ENCODE assay signal across 28 cellular contexts in the genomic region with DNA sequence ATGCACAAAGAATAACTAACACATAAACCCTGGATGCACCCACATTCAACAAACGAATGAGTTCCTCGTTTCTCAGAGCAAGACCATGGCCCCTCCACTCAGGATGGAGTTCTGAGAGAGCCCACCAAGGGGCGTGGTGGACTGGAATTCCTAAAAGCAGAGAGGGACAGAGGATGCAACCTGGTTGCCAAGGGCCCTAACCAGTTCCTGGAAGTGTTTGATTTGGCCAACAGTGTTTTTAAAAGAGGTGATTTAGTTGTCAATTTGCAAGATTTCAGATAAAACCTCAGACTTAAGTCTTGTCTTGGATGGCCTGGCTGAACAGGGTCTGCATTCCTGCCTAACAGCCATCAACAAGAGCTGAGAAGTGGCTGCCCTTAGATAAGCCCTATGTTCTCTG. TPM values are rescaled to one million over a fixed set of nuclear protein-coding genes. Genes with fewer than 3 reads are reported as not detected.
"Had no signal": no experiment of that assay in that cellular context is flagged by ENCODE, and none has a peak within 500 bp of the region (broad histone marks: within the 10 kb centered on the region; RNA-seq: fewer than 3 reads in every experiment).

No MANE protein-coding gene starts in this region.

- H3K27ac Mint-ChIP-seq: activated CD4-positive, alpha-beta T cell treated with anti-CD3 and anti-CD28 coated beads for 36 hours; activated naive CD8-positive, alpha-beta T cell; activated T-cell treated with anti-CD3 and anti-CD28 coated beads, Interleukin-2, amount 50 U/mL, for 24 hours; activated T-helper 17 cell treated with anti-CD3 and anti-CD28 coated beads, Interleukin-2, amount 50 U/mL, for 72 hours; natural killer cell treated with Interleukin-12 subunit alpha and Interleukin-12 subunit beta and Interleukin-15 and Interleukin-18, amount 100 ng/mL, for 72 hours; stimulated activated memory B cell treated with anti-CD40 and anti-IgM and Interleukin-4, amounts not matched to agents 10 μg/mL and 1 μg/mL and 100 μg/mL, for 72 hours; T-helper 2 cell treated with Interferon-gamma antibody and Interleukin-4, amounts not matched to agents 5 μg/mL and 100 μg/mL, for 36 hours had no signal

- H3K9me3 Mint-ChIP-seq: activated T-cell treated with anti-CD3 and anti-CD28 coated beads, Interleukin-2, amount 50 U/mL, for 24 hours; activated T-helper 17 cell treated with anti-CD3 and anti-CD28 coated beads, Interleukin-2, amount 50 U/mL, for 72 hours; central memory CD8-positive, alpha-beta T cell; immature natural killer cell; natural killer cell treated with Interleukin-12 subunit alpha and Interleukin-12 subunit beta and Interleukin-15 and Interleukin-18, amount 100 ng/mL, for 72 hours; stimulated activated memory B cell treated with anti-CD40 and anti-IgM and Interleukin-4, amounts not matched to agents 10 μg/mL and 1 μg/mL and 100 μg/mL, for 72 hours; T-helper 2 cell treated with Interferon-gamma antibody and Interleukin-4, amounts not matched to agents 5 μg/mL and 100 μg/mL, for 36 hours had no signal

- H3K36me3 Mint-ChIP-seq: activated naive CD8-positive, alpha-beta T cell; immature natural killer cell; natural killer cell treated with Interleukin-12 subunit alpha and Interleukin-12 subunit beta and Interleukin-15 and Interleukin-18, amount 100 ng/mL, for 72 hours; stimulated activated memory B cell treated with anti-CD40 and anti-IgM and Interleukin-4, amounts not matched to agents 10 μg/mL and 1 μg/mL and 100 μg/mL, for 72 hours had no signal

- H3K4me3 Mint-ChIP-seq: activated CD4-positive, alpha-beta T cell treated with anti-CD3 and anti-CD28 coated beads for 36 hours; activated naive CD8-positive, alpha-beta T cell; activated T-cell treated with anti-CD3 and anti-CD28 coated beads, Interleukin-2, amount 50 U/mL, for 24 hours; activated T-helper 17 cell treated with anti-CD3 and anti-CD28 coated beads, Interleukin-2, amount 50 U/mL, for 72 hours; central memory CD8-positive, alpha-beta T cell; immature natural killer cell; natural killer cell treated with Interleukin-12 subunit alpha and Interleukin-12 subunit beta and Interleukin-15 and Interleukin-18, amount 100 ng/mL, for 72 hours; stimulated activated memory B cell treated with anti-CD40 and anti-IgM and Interleukin-4, amounts not matched to agents 10 μg/mL and 1 μg/mL and 100 μg/mL, for 72 hours; T-helper 2 cell treated with Interferon-gamma antibody and Interleukin-4, amounts not matched to agents 5 μg/mL and 100 μg/mL, for 36 hours had no signal

- H3K27ac ChIP-seq: breast epithelium, hepatocyte, left lung, right lobe of liver, skin epidermis, stomach, suprapubic skin, tibial nerve had no signal

- H3K27me3 Mint-ChIP-seq: activated CD4-positive, alpha-beta T cell treated with anti-CD3 and anti-CD28 coated beads for 36 hours; activated naive CD8-positive, alpha-beta T cell; activated T-cell treated with anti-CD3 and anti-CD28 coated beads, Interleukin-2, amount 50 U/mL, for 24 hours; activated T-helper 17 cell treated with anti-CD3 and anti-CD28 coated beads, Interleukin-2, amount 50 U/mL, for 72 hours; stimulated activated memory B cell treated with anti-CD40 and anti-IgM and Interleukin-4, amounts not matched to agents 10 μg/mL and 1 μg/mL and 100 μg/mL, for 72 hours had no signal

- H3K4me1 Mint-ChIP-seq: activated CD4-positive, alpha-beta T cell treated with anti-CD3 and anti-CD28 coated beads for 36 hours; activated T-helper 17 cell treated with anti-CD3 and anti-CD28 coated beads, Interleukin-2, amount 50 U/mL, for 72 hours; central memory CD8-positive, alpha-beta T cell; immature natural killer cell; stimulated activated memory B cell treated with anti-CD40 and anti-IgM and Interleukin-4, amounts not matched to agents 10 μg/mL and 1 μg/mL and 100 μg/mL, for 72 hours had no signal

- DNase-seq: activated CD4-positive, alpha-beta T cell treated with anti-CD3 and anti-CD28 coated beads for 36 hours; activated CD4-positive, alpha-beta T cell treated with anti-CD3 and anti-CD28 coated beads, Interleukin-2, amount 50 U/mL, for 4 hours; activated CD8-positive, alpha-beta memory T cell treated with anti-CD3 and anti-CD28 coated beads for 24 hours; activated CD8-positive, alpha-beta memory T cell treated with anti-CD3 and anti-CD28 coated beads, Interleukin-2, amount 50 U/mL, for 4 hours; activated T-cell treated with anti-CD3 and anti-CD28 coated beads, Interleukin-2, amount 50 U/mL, for 24 hours; effector memory CD4-positive, alpha-beta T cell; foreskin melanocyte; glutamatergic neuron; immature natural killer cell; kidney glomerular epithelial cell; left lung; mammary epithelial cell; nucleus accumbens; right lobe of liver; stimulated activated CD4-positive, alpha-beta T cell treated with anti-CD3 and anti-CD28 coated beads, Interleukin-1b, Interleukin-23, amount 100 ng/mL, for 48 hours; stomach had no signal

RNA-seq across cellular contexts. Expression of gene GLRA1, which starts 34.4 kb away (rescaled TPM):
- polyA plus RNA-seq: endothelial cell of umbilical vein, hepatocyte, immature natural killer cell, mammary epithelial cell, stomach had no signal
